ENCODE assay signal across 8 cellular contexts in genomic region chr18:5294618-5295230, GRCh38. TPM values are rescaled to one million over a fixed set of nuclear protein-coding genes. Genes with fewer than 3 reads are reported as not detected.
DNase-seq lines count a peak whose midpoint lies in the region; TF ChIP-seq lines count a peak whose summit lies in the region.

No MANE protein-coding gene starts in this region.

- POLR2A ChIA-PET in HEK293T (lab: Yijun Ruan, JAX) = interaction anchor here (0.6 to 2.5 kb wide), 5 partner anchors 10 to 236 kb away, joined by 3 to 13 read pairs (median 3); no protein-coding TSS in a partner anchor

- TF ChIP-seq CTCF in GM12865 (IDR thresholded peaks at IDR 0.05; ENCODE audit: insufficient read depth, low read depth, low read length, missing control alignments) (no peak), HFFc6 (IDR thresholded peaks at IDR 0.05) (no peak), NB4 (IDR thresholded peaks at IDR 0.05; ENCODE audit: low read depth, low read length) (no peak), VCaP (conservative IDR thresholded peaks at IDR 0.05) (no peak), mammary epithelial cell (conservative IDR thresholded peaks at IDR 0.05 in 1 of 2, IDR thresholded peaks at IDR 0.05 in 1 of 2; ENCODE audit: extremely low read depth in 1 of 2, insufficient read depth in 1 of 2, low read depth in 1 of 2, low read length in 2 of 2) (no peak), kidney epithelial cell (IDR thresholded peaks at IDR 0.05; ENCODE audit: insufficient read depth, low read length, poor library complexity, severe bottlenecking) (no peak)

- no peaks in the 10 kb centered on the region for H3K27me3 ChIP-seq in mammary epithelial cell (ENCODE audit: insufficient read depth, low read length)
- H3K27me3 ChIP-seq in kidney epithelial cell (ENCODE audit: control insufficient read depth, insufficient read depth, low read length) = peaks cover 3% of the 10 kb centered on the region

- peaks cover 15% of the 10 kb centered on the region for H3K79me2 ChIP-seq in mammary epithelial cell (ENCODE audit: insufficient read depth, low read length)

- dilution Hi-C loops in mammary epithelial cell (cut with HindIII; ENCODE audit: low sequenced_read_pairs) = loop anchor here (10.0 kb wide), 1 partner anchor 60 kb away; no protein-coding TSS in a partner anchor

- H3K4me1 Mint-ChIP-seq in HFFc6 (ENCODE audit: low read depth) = peaks cover 16% of the 10 kb centered on the region

- H3K36me3 ChIP-seq in mammary epithelial cell (ENCODE audit: insufficient read depth, low read length) (peaks cover 13% of the 10 kb centered on the region), kidney epithelial cell (ENCODE audit: control insufficient read depth, insufficient read depth, low read length) (no peaks in the 10 kb centered on the region)

- H2AFZ ChIP-seq in mammary epithelial cell (ENCODE audit: low read depth, low read length) = peak overlapping the region; percentile 97

- CTCF ChIA-PET in mammary epithelial cell (lab: Charles Lee; ENCODE audit: low non-redundant PET) (no interaction called here), HEK293T (lab: Yijun Ruan, JAX) (interaction anchor here (0.6 kb wide), 1 partner anchor 55 kb away, joined by 3 read pairs; no protein-coding TSS in a partner anchor)

- H3K27ac Mint-ChIP-seq in HFFc6 = peak overlapping the region; percentile 78

- peaks cover 4% of the 10 kb centered on the region for H3K27me3 Mint-ChIP-seq in HFFc6 (ENCODE audit: insufficient read depth)

- in situ Hi-C loops in mammary epithelial cell (cut with MboI; ENCODE audit: low sequenced_read_pairs in 2 of 2) = no loop called here

- H3K4me2 ChIP-seq in mammary epithelial cell (ENCODE audit: insufficient read depth, low read depth, low read length) = peak overlapping the region; percentile 91

- H3K9ac ChIP-seq in mammary epithelial cell (ENCODE audit: insufficient read depth, low read length) = peak overlapping the region; percentile 41

- H4K20me1 ChIP-seq in mammary epithelial cell (ENCODE audit: insufficient read depth, low read length) = no peaks in the 10 kb centered on the region

- no peaks in the 10 kb centered on the region for H3K9me3 ChIP-seq in mammary epithelial cell (replicated peaks; ENCODE audit: insufficient read depth, low read length)

- peak overlapping the region; percentile 91 for H3K4me3 Mint-ChIP-seq in HFFc6

- intact Hi-C loops in mammary epithelial cell (cut with micrococcal nuclease) = no loop called here

- H3K27ac ChIP-seq in VCaP = peak overlapping the region; percentile 98
- H3K27ac ChIP-seq in mammary epithelial cell (ENCODE audit: insufficient read depth, low read depth, low read length) = no peak overlapping the region

- 2% methylated on average over 14 of the region's 54 CpGs for WGBS in mammary epithelial cell (ENCODE audit: low coverage, missing lambda C conversion rate)

- H3K4me3 ChIP-seq in GM12865 (ENCODE audit: low read depth, low read length) (peak overlapping the region; percentile 75), NB4 (ENCODE audit: low read depth, low read length) (peak overlapping the region; percentile 80), mammary epithelial cell (replicated peaks in 1 of 3; ENCODE audit: insufficient read depth in 1 of 3, low read depth in 2 of 3, low read length in 3 of 3) (peak overlapping the region; percentile 69 to 76 (median 76)), kidney epithelial cell (ENCODE audit: low read depth, low read length) (peak overlapping the region; percentile 71)

- peaks cover 9% of the 10 kb centered on the region for H3K36me3 Mint-ChIP-seq in HFFc6 (ENCODE audit: low read depth)

- no peaks in the 10 kb centered on the region for H3K9me3 Mint-ChIP-seq in HFFc6

- peak; percentile 75 for DNase-seq in GM12865 (ENCODE audit: low read depth)
- peak; percentile 30 for DNase-seq in HFFc6
- DNase-seq in NB4 (ENCODE audit: low read depth) = peak; percentile 80
- peak; percentile 47 for DNase-seq in mammary epithelial cell
- DNase-seq in kidney epithelial cell (ENCODE audit: low read depth) = no peak
- peak; percentile 55 to 60 for DNase-seq in stimulated activated CD4-positive, alpha-beta T cell treated with anti-CD3 and anti-CD28 coated beads, Interleukin-2, amount 100 ng/mL, for 24 hours
- no peak for DNase-seq in HEK293T (ENCODE audit: extremely low spot score)

- TF ChIP-seq POLR2A in NB4 (IDR thresholded peaks at IDR 0.05; ENCODE audit: extremely low read depth, insufficient read length) = peak; percentile 7

- peaks cover 15% of the 10 kb centered on the region for H3K4me1 ChIP-seq in mammary epithelial cell (ENCODE audit: insufficient read depth, low read length)

- no TSS peak for BruUV-seq in mammary epithelial cell (replicated peaks; lab: Mats Ljungman, UMichigan)

TF ChIP-seq in HEK293T, 16 proteins besides CTCF, POLR2A, EP300 and RAD21:
- TF ChIP-seq L3MBTL2 (conservative IDR thresholded peaks at IDR 0.05) (no peak), FOXA1 (IDR thresholded peaks at IDR 0.05) (no peak), ELF4 (IDR thresholded peaks at IDR 0.05) (no peak), SP1 (IDR thresholded peaks at IDR 0.05) (no peak), LEF1 (IDR thresholded peaks at IDR 0.05; ENCODE audit: borderline replicate concordance) (no peak), FOXM1 (IDR thresholded peaks at IDR 0.05; ENCODE audit: borderline replicate concordance) (no peak), BHLHE40 (IDR thresholded peaks at IDR 0.05; ENCODE audit: borderline replicate concordance) (no peak), FOXK2 (IDR thresholded peaks at IDR 0.05) (no peak), CTBP1 (IDR thresholded peaks at IDR 0.05; ENCODE audit: borderline replicate concordance) (no peak)
TF ChIP-seq in HEK293T: peak in this region for 0.

RNA-seq across cellular contexts. Expression of gene ZBTB14, which starts 0.8 kb away (rescaled TPM):
- total RNA-seq in HFFc6 (2021; fragmentation: NEBNext Ultra II Directional; extraction: Animal tissue kit (Norgen Biotek cat#: 25700)) = 1 to 10 TPM; 5.9 to 6.6 (median 6.3) TPM
- total RNA-seq in mammary epithelial cell (10 to 100 TPM in 1 of 2 donors, 1 to 10 TPM in 1; 7.1 to 12.2 TPM), kidney epithelial cell (16.1 and 21.2 TPM in 2 replicates)
- polyA plus RNA-seq in mammary epithelial cell = 5.9 TPM
- 17.6 TPM for polyA minus RNA-seq in mammary epithelial cell

Comparison
In these comparisons a context has a peak if more than half of its experiments do, and no peak if none do; other contexts are left out.
1. DNase-seq: peak in GM12865 (single experiment), HFFc6 (single experiment), NB4 (single experiment), mammary epithelial cell (single experiment) and stimulated activated CD4-positive, alpha-beta T cell treated with anti-CD3 and anti-CD28 coated beads, Interleukin-2, amount 100 ng/mL, for 24 hours (2 of 2); none in kidney epithelial cell (single experiment) and HEK293T (single experiment).
2. Peak in every context shown above with its lines, with median percentiles within 50 percentile points of each other: H3K4me3 ChIP-seq.